ENCODE assay signal across 9 cellular contexts in genomic region chr5:147935032-147935431, GRCh38. TPM values are rescaled to one million over a fixed set of nuclear protein-coding genes. Genes with fewer than 3 reads are reported as not detected.
DNase-seq lines count a peak whose midpoint lies in the region; ATAC-seq and TF ChIP-seq lines count a peak whose summit lies in the region.
"Had no signal": no experiment of that assay in that cellular context is flagged by ENCODE, and none has a peak within 500 bp of the region (broad histone marks: within the 10 kb centered on the region; RNA-seq: fewer than 3 reads in every experiment).

No MANE protein-coding gene starts in this region.

- peak; percentile 60 for DNase-seq in GM23248
- peak; percentile 59 for DNase-seq in NCI-H2227 (lab: John Stamatoyannopoulos, UW; ENCODE audit: unreplicated experiment)
- DNase-seq in cardiac fibroblast (ENCODE audit: low read depth in 2 of 2) = peak; percentile 55 to 88
- DNase-seq in lower lobe of right lung = no peak
- DNase-seq in GF-D8 (lab: John Stamatoyannopoulos, UW) = no peak
- no peak for DNase-seq in Peyer's patch
- no peak for DNase-seq in NCI-H446 treated with DMSO at 0.1 percent for 48 hours (lab: John Stamatoyannopoulos, UW)
- no peak for DNase-seq in activated CD8-positive, alpha-beta T cell treated with anti-CD3 and anti-CD28 coated beads for 36 hours

- H3K27ac Mint-ChIP-seq in activated CD8-positive, alpha-beta T cell treated with anti-CD3 and anti-CD28 coated beads for 36 hours = no peak overlapping the region
- H3K27ac Mint-ChIP-seq: IgD-negative memory B cell had no signal

- H3K4me3 Mint-ChIP-seq in activated CD8-positive, alpha-beta T cell treated with anti-CD3 and anti-CD28 coated beads for 36 hours = no peak overlapping the region
- H3K4me3 Mint-ChIP-seq: IgD-negative memory B cell had no signal

- H3K4me1 Mint-ChIP-seq in activated CD8-positive, alpha-beta T cell treated with anti-CD3 and anti-CD28 coated beads for 36 hours (ENCODE audit: low read depth) = no peaks in the 10 kb centered on the region

- 0 to 1% methylated on average over 3 of the region's 3 CpGs for WGBS in GM23248 (ENCODE audit: low coverage in 1 of 2, low lambda C conversion rate in 2 of 2, missing lambda C conversion rate in 2 of 2), 2 experiments

- H3K27me3 ChIP-seq in GM23248 (replicated peaks; ENCODE audit: insufficient read depth) = no peaks in the 10 kb centered on the region
- H3K27me3 ChIP-seq in lower lobe of right lung (ENCODE audit: low read depth) = no peaks in the 10 kb centered on the region
- no peaks in the 10 kb centered on the region for H3K27me3 ChIP-seq in Peyer's patch

- no peak for TF ChIP-seq POLR2A in Peyer's patch (IDR thresholded peaks at IDR 0.05)

- in situ Hi-C loops in GM23248 (cut with MboI) = no loop called here

- H3K36me3 ChIP-seq in GM23248 (ENCODE audit: low read depth) (no peaks in the 10 kb centered on the region), lower lobe of right lung (no peaks in the 10 kb centered on the region), Peyer's patch (no peaks in the 10 kb centered on the region)

- ATAC-seq in lower lobe of right lung = peak; percentile 60 to 71
- ATAC-seq in activated CD8-positive, alpha-beta T cell treated with anti-CD3 and anti-CD28 coated beads for 36 hours = no peak

- POLR2A ChIA-PET in activated CD8-positive, alpha-beta T cell treated with anti-CD3 and anti-CD28 coated beads for 36 hours (lab: Charles Lee) = no interaction called here

- no peaks in the 10 kb centered on the region for H3K9me3 Mint-ChIP-seq in activated CD8-positive, alpha-beta T cell treated with anti-CD3 and anti-CD28 coated beads for 36 hours

- TF ChIP-seq CTCF in cardiac fibroblast (IDR thresholded peaks at IDR 0.05; ENCODE audit: low read depth, low read length) (peak; percentile 42), lower lobe of right lung (IDR thresholded peaks at IDR 0.05) (peak; percentile 49), Peyer's patch (IDR thresholded peaks at IDR 0.05) (peak in 3 of 6 experiments; percentile 54 to 62 (median 55))
- TF ChIP-seq CTCF in activated CD8-positive, alpha-beta T cell treated with anti-CD3 and anti-CD28 coated beads for 36 hours (IDR thresholded peaks at IDR 0.05) = no peak

- H3K4me3 ChIP-seq in GM23248 (no peak overlapping the region), cardiac fibroblast (replicated peaks in 1 of 2; ENCODE audit: low read depth in 2 of 2, low read length in 2 of 2) (no peak overlapping the region), lower lobe of right lung (no peak overlapping the region), Peyer's patch (no peak overlapping the region)

- no peak overlapping the region for H3K4me2 ChIP-seq in GM23248 (ENCODE audit: unreplicated experiment)

- H3K4me1 ChIP-seq in GM23248 (ENCODE audit: insufficient read depth) (no peaks in the 10 kb centered on the region), lower lobe of right lung (no peaks in the 10 kb centered on the region), Peyer's patch (no peaks in the 10 kb centered on the region)

- no peaks in the 10 kb centered on the region for H3F3A ChIP-seq in GM23248 (ENCODE audit: insufficient read depth)

- no peaks in the 10 kb centered on the region for H4K20me1 ChIP-seq in GM23248 (ENCODE audit: insufficient read depth)

- no peak overlapping the region for H3K9ac ChIP-seq in GM23248

- intact Hi-C loops in lower lobe of right lung (cut with DNase I) = loop anchor here (10.0 kb wide), 1 partner anchor 50 kb away; no protein-coding TSS in a partner anchor
- intact Hi-C loops in activated CD8-positive, alpha-beta T cell treated with anti-CD3 and anti-CD28 coated beads for 36 hours (cut with micrococcal nuclease) = no loop called here

- no peaks in the 10 kb centered on the region for H3K9me3 ChIP-seq in GM23248 (ENCODE audit: low read depth)
- H3K9me3 ChIP-seq in lower lobe of right lung = no peaks in the 10 kb centered on the region
- H3K9me3 ChIP-seq in Peyer's patch = no peaks in the 10 kb centered on the region

- CTCF ChIA-PET in activated CD8-positive, alpha-beta T cell treated with anti-CD3 and anti-CD28 coated beads for 36 hours (lab: Charles Lee) = interaction anchor here (0.7 to 1.9 kb wide), 2 partner anchors 25 to 77 kb away, joined by 3 to 5 read pairs; no protein-coding TSS in a partner anchor

- no peaks in the 10 kb centered on the region for H3K9me2 ChIP-seq in GM23248 (ENCODE audit: insufficient read depth)

- H3K36me3 Mint-ChIP-seq in activated CD8-positive, alpha-beta T cell treated with anti-CD3 and anti-CD28 coated beads for 36 hours (ENCODE audit: low read depth) = no peaks in the 10 kb centered on the region

- no peaks in the 10 kb centered on the region for H3K79me2 ChIP-seq in GM23248 (ENCODE audit: insufficient read depth)

- peaks cover 1% of the 10 kb centered on the region for H3K27me3 Mint-ChIP-seq in activated CD8-positive, alpha-beta T cell treated with anti-CD3 and anti-CD28 coated beads for 36 hours
- H3K27me3 Mint-ChIP-seq: IgD-negative memory B cell had no signal

- H3K27ac ChIP-seq in GM23248 = no peak overlapping the region
- H3K27ac ChIP-seq in lower lobe of right lung = no peak overlapping the region
- H3K27ac ChIP-seq in Peyer's patch = no peak overlapping the region

- H2AFZ ChIP-seq in GM23248 = no peak overlapping the region

RNA-seq across cellular contexts. Expression of gene C5orf46, which starts 28.7 kb away (rescaled TPM):
- total RNA-seq in GM23248 (2014; rRNA removed; shearing (Covaris generic)) = not detected in 2 replicates
- polyA plus RNA-seq in GM23248 (2016; fragmentation: Nextera tagmentation; extraction: Ambion mirVana) = 0.43 and 1.5 TPM in 2 replicates
- total RNA-seq in lower lobe of right lung (not detected), Peyer's patch (not detected)
- not detected for total RNA-seq in activated CD8-positive, alpha-beta T cell treated with anti-CD3 and anti-CD28 coated beads for 36 hours
- polyA plus RNA-seq: IgD-negative memory B cell had no signal

RNA-seq across cellular contexts. Expression of gene SCGB3A2, which starts 56.5 kb away (rescaled TPM):
- not detected in 2 replicates for total RNA-seq in GM23248 (2014; rRNA removed; shearing (Covaris generic))
- polyA plus RNA-seq in GM23248 (2016; fragmentation: Nextera tagmentation; extraction: Ambion mirVana) = not detected in 2 replicates
- total RNA-seq in lower lobe of right lung (624 TPM), Peyer's patch (not detected)
- total RNA-seq in activated CD8-positive, alpha-beta T cell treated with anti-CD3 and anti-CD28 coated beads for 36 hours = not detected
- polyA plus RNA-seq: IgD-negative memory B cell had no signal

Comparison
In these comparisons a context has a peak if more than half of its experiments do, and no peak if none do; other contexts are left out.
1. DNase-seq: peak in GM23248 (single experiment), NCI-H2227 (single experiment) and cardiac fibroblast (2 of 2); none in lower lobe of right lung (single experiment), GF-D8 (single experiment), Peyer's patch (0 of 3), NCI-H446 treated with DMSO at 0.1 percent for 48 hours (single experiment) and activated CD8-positive, alpha-beta T cell treated with anti-CD3 and anti-CD28 coated beads for 36 hours (single experiment).
2. RNA of gene SCGB3A2, which starts 56.5 kb away (total RNA-seq): 624 TPM in lower lobe of right lung (single experiment); not detected in GM23248, not detected in Peyer's patch and not detected in activated CD8-positive, alpha-beta T cell treated with anti-CD3 and anti-CD28 coated beads for 36 hours; every median in the first group is over 100 times any median in the second.